ENCODE assay signal across 11 cellular contexts in genomic region chr17:19092737-19093683, GRCh38. TPM values are rescaled to one million over a fixed set of nuclear protein-coding genes. Genes with fewer than 3 reads are reported as not detected.
A peak's percentile ranks its signal among the peaks of the same experiment; 100 is the strongest.
DNase-seq lines count a peak whose midpoint lies in the region; ATAC-seq and TF ChIP-seq lines count a peak whose summit lies in the region.
"Not testable (repeated sequence)": the region's sequence is repeated elsewhere in the genome, so short reads cannot be mapped to it uniquely, and the experiment has no call there.
"Had no signal": no experiment of that assay in that cellular context is flagged by ENCODE, and none has a peak within 500 bp of the region (broad histone marks: within the 10 kb centered on the region; RNA-seq: fewer than 3 reads in every experiment).

No MANE protein-coding gene starts in this region.

- H3K9me3 ChIP-seq in Panc1 (ENCODE audit: control insufficient read depth, insufficient read depth, low read depth, low read length); adipocyte (ENCODE audit: control insufficient read depth, low read length); sigmoid colon: not testable (repeated sequence)

- H3K9me3 Mint-ChIP-seq in endothelial cell (ENCODE audit: unreplicated experiment), result not testable (repeated sequence)

- not testable (repeated sequence) for H3K27ac Mint-ChIP-seq in endothelial cell (ENCODE audit: unreplicated experiment)

- H3K36me3 ChIP-seq in Panc1 (ENCODE audit: control insufficient read depth, insufficient read depth, low read length); adipocyte (ENCODE audit: control insufficient read depth, insufficient read depth, low read length, severe bottlenecking); sigmoid colon: not testable (repeated sequence)

- CTCF ChIA-PET in Panc1 (lab: Charles Lee), result not testable (repeated sequence)

- in situ Hi-C loops in Panc1 (cut with HindIII; ENCODE audit: low pct_unique_long_range_greater_than_20kb, low sequenced_read_pairs), result not testable (repeated sequence)

- ATAC-seq in Panc1, result peak; percentile 62
- ATAC-seq in Right ventricle myocardium superior (ENCODE audit: poor library complexity), result peak; percentile 34

- not testable (repeated sequence) for H3K27ac ChIP-seq in Panc1 (ENCODE audit: low read length)
- H3K27ac ChIP-seq in sigmoid colon, result peak overlapping the region; percentile 40 to 77 (median 62)

- H3K9ac ChIP-seq in adipocyte (ENCODE audit: low read length), result not testable (repeated sequence)

- TF ChIP-seq EP300 in sigmoid colon (IDR thresholded peaks at IDR 0.05), result not testable (repeated sequence)

- TF ChIP-seq POLR2A in lower leg skin (IDR thresholded peaks at IDR 0.05); sigmoid colon (IDR thresholded peaks at IDR 0.05): not testable (repeated sequence)

- H3K27me3 ChIP-seq in Panc1 (ENCODE audit: control insufficient read depth, insufficient read depth, low read length); adipocyte (replicated peaks; ENCODE audit: control insufficient read depth, insufficient read depth, low read length); sigmoid colon: not testable (repeated sequence)

- H3K27me3 Mint-ChIP-seq in endothelial cell (ENCODE audit: unreplicated experiment), result not testable (repeated sequence)

- POLR2A ChIA-PET in Panc1 (lab: Charles Lee), result not testable (repeated sequence)

- H3K4me3 ChIP-seq in Panc1 (ENCODE audit: low read depth in 2 of 2, low read length in 2 of 2); adipocyte (ENCODE audit: low read length); lower leg skin (ENCODE audit: low read depth, poor library complexity, severe bottlenecking); sigmoid colon: not testable (repeated sequence)

- DNase-seq in H4 (ENCODE audit: low spot score) (peak; percentile 21), adipocyte (ENCODE audit: low read depth) (peak; percentile 0), endothelial cell (ENCODE audit: low spot score) (peak; percentile 2), Right ventricle myocardium superior (peak; percentile 34), lower leg skin (ENCODE audit: low spot score in 2 of 2) (peak; percentile 33 to 80), sigmoid colon (peak; percentile 70)
- DNase-seq in Panc1 (ENCODE audit: low read depth, low spot score), result not testable (repeated sequence)

- BruUV-seq in Panc1 (replicated peaks; lab: Mats Ljungman, UMichigan), result not testable (repeated sequence)

- 30 to 40% methylated on average over 2 to 11 of the region's 15 CpGs for WGBS in lower leg skin, 2 donors
- WGBS in sigmoid colon, 2 donors, result 50 to 69% methylated on average over 12 of the region's 15 CpGs

- H3K36me3 Mint-ChIP-seq in endothelial cell (ENCODE audit: low read depth, unreplicated experiment), result not testable (repeated sequence)

- H3K4me1 ChIP-seq in Panc1 (ENCODE audit: control insufficient read depth, insufficient read depth, low read length); adipocyte (ENCODE audit: control insufficient read depth, insufficient read depth, low read length); sigmoid colon: not testable (repeated sequence)

- not testable (repeated sequence) for H3K4me1 Mint-ChIP-seq in endothelial cell (ENCODE audit: unreplicated experiment)

- not testable (repeated sequence) for H3K4me3 Mint-ChIP-seq in endothelial cell (ENCODE audit: unreplicated experiment)

- TF ChIP-seq CTCF in Panc1 (IDR thresholded peaks at IDR 0.05); endothelial cell (IDR thresholded peaks at IDR 0.05; ENCODE audit: unreplicated experiment); lower leg skin (IDR thresholded peaks at IDR 0.05); sigmoid colon (IDR thresholded peaks at IDR 0.05): not testable (repeated sequence)

- intact Hi-C loops in Panc1 (cut with micrococcal nuclease; ENCODE audit: unreplicated experiment); Right ventricle myocardium superior (cut with DNase I); lower leg skin (cut with DNase I; ENCODE audit: low total_unique reads); sigmoid colon (cut with DNase I): not testable (repeated sequence)

RNA-seq across cellular contexts. Expression of gene GRAPL, which starts 34.4 kb away (rescaled TPM):
- not detected in 2 replicates for total RNA-seq in H4 (2014; rRNA removed; shearing (Covaris generic))
- total RNA-seq in Panc1 (2021; ENCODE audit: unreplicated experiment), result 0.31 TPM
- polyA plus RNA-seq in Panc1 (2012; ENCODE audit: insufficient read length), result not detected
- total RNA-seq in endothelial cell (ENCODE audit: unreplicated experiment), result 38.3 TPM
- total RNA-seq in Right ventricle myocardium superior, result 1.5 TPM
- 1 to 10 TPM in 1 of 4 donors, under 1 TPM in 1, not detected in 2; 0.71 to 1.2 TPM for total RNA-seq in lower leg skin
- 1 to 10 TPM in 2 of 4 donors, under 1 TPM in 1, not detected in 1; 0.54 to 3.9 (median 2.5) TPM for total RNA-seq in sigmoid colon
- polyA plus RNA-seq in sigmoid colon, result 10 to 100 TPM in 1 of 3 donors, 1 to 10 TPM in 1, not detected in 1; 2.4 to 14.8 TPM
- total RNA-seq: Calu3, Daoy, epithelial cell of proximal tubule, H1 had no signal

RNA-seq across cellular contexts. Expression of gene GRAP, which starts 46.3 kb away (rescaled TPM):
- 0.23 TPM in 1 of 2 replicates, not detected in the other for total RNA-seq in H4 (2014; rRNA removed; shearing (Covaris generic))
- 0.21 TPM for total RNA-seq in Panc1 (2021; ENCODE audit: unreplicated experiment)
- polyA plus RNA-seq in Panc1 (2012; ENCODE audit: insufficient read length), result not detected
- total RNA-seq in endothelial cell (ENCODE audit: unreplicated experiment), result 50.2 TPM
- total RNA-seq in Right ventricle myocardium superior, result 2.0 TPM
- 1 to 10 TPM in 2 of 4 donors, under 1 TPM in 2; 0.55 to 3.5 (median 1.2) TPM for total RNA-seq in lower leg skin
- total RNA-seq in sigmoid colon, result 1 to 10 TPM; 2.8 to 9.6 (median 3.2) TPM
- polyA plus RNA-seq in sigmoid colon, result 10 to 100 TPM in 1 of 3 donors, 1 to 10 TPM in 2; 1.2 to 18.2 (median 9.6) TPM
- total RNA-seq: Calu3, Daoy had no signal
